Comparison of ENCODE assay signal across 1 cellular context in genomic region chr6:24554474-24554873, GRCh38.
TF ChIP-seq lines count a peak whose summit lies in the region.

No MANE protein-coding gene starts in this region.

TF ChIP-seq in HepG2, 621 proteins besides CTCF, POLR2A, EP300 and RAD21 (continued from another document):
- TF ChIP-seq TERF1 (CRISPR knock-in tag; IDR thresholded peaks at IDR 0.05) = no peak
- no peak for TF ChIP-seq EEA1 (CRISPR knock-in tag; IDR thresholded peaks at IDR 0.05; ENCODE audit: borderline replicate concordance)
- no peak for TF ChIP-seq MAFF (IDR thresholded peaks at IDR 0.05; ENCODE audit: low read depth, low read length)
- TF ChIP-seq XRCC5 (optimal IDR thresholded peaks at IDR 0.05; ENCODE audit: low read length) = no peak
- TF ChIP-seq LRRFIP1 (CRISPR knock-in tag; conservative IDR thresholded peaks at IDR 0.05) = no peak
- TF ChIP-seq RELA (CRISPR knock-in tag; IDR thresholded peaks at IDR 0.05) = no peak
- TF ChIP-seq SMYD3 (CRISPR knock-in tag; IDR thresholded peaks at IDR 0.05) = no peak
- TF ChIP-seq NFRKB (IDR thresholded peaks at IDR 0.05) = no peak
- no peak for TF ChIP-seq MTA3 (CRISPR knock-in tag; IDR thresholded peaks at IDR 0.05)
- TF ChIP-seq ESRRA (CRISPR knock-in tag; IDR thresholded peaks at IDR 0.05; ENCODE audit: low read depth) = no peak
TF ChIP-seq in HepG2: peak in this region for 0.
